ENCODE assay signal across 1 cellular context in the genomic region with DNA sequence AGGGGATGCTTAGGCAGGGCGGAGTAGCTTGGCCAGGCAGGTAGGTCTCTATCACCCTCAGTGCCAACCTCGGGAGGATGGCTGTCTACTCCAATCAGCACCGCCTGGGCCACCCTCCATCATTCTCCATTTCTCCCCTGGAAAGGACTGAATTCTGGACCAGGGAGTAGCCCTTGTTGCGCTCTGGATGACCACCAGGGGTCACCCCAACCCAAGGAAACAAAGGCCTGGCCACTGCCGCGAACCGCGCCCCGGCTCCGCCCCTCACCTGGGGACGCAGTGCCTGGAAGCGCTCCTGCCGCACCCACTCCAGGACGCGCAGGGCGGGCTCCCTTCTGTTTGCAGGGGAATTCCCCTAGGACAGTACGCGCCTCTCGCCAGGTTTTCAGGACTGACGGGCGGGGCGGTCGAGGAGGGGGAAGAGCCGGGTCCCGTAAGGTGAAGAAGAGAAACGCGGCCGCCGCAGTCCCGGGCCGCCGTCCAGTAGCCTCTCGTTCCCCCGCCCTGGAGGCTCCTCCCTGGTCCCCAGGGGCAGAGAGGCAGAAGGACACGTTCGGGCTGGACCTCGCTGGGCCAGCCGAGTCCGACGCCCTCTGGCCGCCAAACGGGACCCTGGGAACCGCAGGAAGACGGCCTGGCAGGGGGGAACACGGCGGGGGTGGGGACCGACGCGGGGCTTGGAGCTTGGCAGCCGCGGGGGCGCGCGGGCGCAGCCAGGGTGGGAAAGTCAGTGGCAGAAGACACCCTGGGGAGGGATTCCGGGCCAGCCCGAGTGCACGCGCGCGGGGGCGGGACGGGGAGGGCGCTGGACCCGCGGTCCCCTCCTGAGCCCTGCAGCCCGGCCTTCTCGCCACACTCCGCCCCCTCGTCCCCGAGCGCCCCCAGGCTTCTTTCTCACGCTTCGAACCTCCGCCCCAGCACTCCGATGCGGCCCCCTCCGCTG.
TF ChIP-seq lines count a peak whose summit lies in the region.

No MANE protein-coding gene starts in this region.

TF ChIP-seq in HepG2, 621 proteins besides CTCF, POLR2A, EP300 and RAD21 (continued from another document and continues in another):
- TF ChIP-seq, protein P1, sequence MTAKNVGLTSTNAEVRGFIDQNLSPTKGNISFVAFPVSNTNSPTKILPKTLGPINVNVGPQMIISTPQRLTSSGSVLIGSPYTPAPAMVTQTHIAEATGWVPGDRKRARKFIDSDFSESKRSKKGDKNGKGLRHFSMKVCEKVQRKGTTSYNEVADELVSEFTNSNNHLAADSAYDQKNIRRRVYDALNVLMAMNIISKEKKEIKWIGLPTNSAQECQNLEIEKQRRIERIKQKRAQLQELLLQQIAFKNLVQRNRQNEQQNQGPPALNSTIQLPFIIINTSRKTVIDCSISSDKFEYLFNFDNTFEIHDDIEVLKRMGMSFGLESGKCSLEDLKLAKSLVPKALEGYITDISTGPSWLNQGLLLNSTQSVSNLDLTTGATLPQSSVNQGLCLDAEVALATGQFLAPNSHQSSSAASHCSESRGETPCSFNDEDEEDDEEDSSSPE (CRISPR knock-in tag; IDR thresholded peaks at IDR 0.05) = no peak; the same call in 1 of the 2 replicates
- TF ChIP-seq ZIK1 (CRISPR knock-in tag; IDR thresholded peaks at IDR 0.05; ENCODE audit: borderline replicate concordance, low read depth) (0 out of 2 replicates have a peak, but pooled peaks have one; percentile 55), ZNF619 (CRISPR knock-in tag; IDR thresholded peaks at IDR 0.05) (peak; percentile 94), KDM5B (CRISPR knock-in tag; IDR thresholded peaks at IDR 0.05; ENCODE audit: borderline replicate concordance) (peak; percentile 74), MIER2 (CRISPR knock-in tag; IDR thresholded peaks at IDR 0.05) (peak; percentile 14; the same call in 1 of the 2 replicates), PBX3 (CRISPR knock-in tag; IDR thresholded peaks at IDR 0.05; ENCODE audit: borderline replicate concordance) (no peak), NCOA5 (CRISPR knock-in tag; IDR thresholded peaks at IDR 0.05) (no peak), ARHGAP35 (CRISPR knock-in tag; IDR thresholded peaks at IDR 0.05; ENCODE audit: borderline replicate concordance) (no peak; the same call in 1 of the 2 replicates), MTF2 (CRISPR knock-in tag; IDR thresholded peaks at IDR 0.05; ENCODE audit: borderline replicate concordance) (peak; percentile 95; the same call in 1 of the 2 replicates), ZFYVE20 (CRISPR knock-in tag; IDR thresholded peaks at IDR 0.05; ENCODE audit: borderline replicate concordance, low read depth) (no peak), SMAD3 (CRISPR knock-in tag; IDR thresholded peaks at IDR 0.05) (peak; percentile 47; the same call in 1 of the 2 replicates), SRY (CRISPR knock-in tag; IDR thresholded peaks at IDR 0.05) (0 out of 2 replicates have a peak, but pooled peaks have one; percentile 41), ZNF138 (CRISPR knock-in tag; IDR thresholded peaks at IDR 0.05; ENCODE audit: low read depth) (no peak), RFX3 (CRISPR knock-in tag; IDR thresholded peaks at IDR 0.05) (no peak), CHD2 (IDR thresholded peaks at IDR 0.05; ENCODE audit: low read depth, low read length) (no peak), ZNF460 (CRISPR knock-in tag; IDR thresholded peaks at IDR 0.05; ENCODE audit: borderline replicate concordance) (no peak), ZFP41 (CRISPR knock-in tag; IDR thresholded peaks at IDR 0.05; ENCODE audit: borderline replicate concordance) (no peak), PAX8 (CRISPR knock-in tag; IDR thresholded peaks at IDR 0.05; ENCODE audit: borderline replicate concordance) (no peak), ZNF280D (CRISPR knock-in tag; IDR thresholded peaks at IDR 0.05) (no peak), MAZ (IDR thresholded peaks at IDR 0.05; ENCODE audit: borderline replicate concordance, low read depth, low read length) (0 out of 2 replicates have a peak, but pooled peaks have one; percentile 26), MAZ (CRISPR knock-in tag; IDR thresholded peaks at IDR 0.05; ENCODE audit: low read depth) (no peak), CBX1 (IDR thresholded peaks at IDR 0.05; ENCODE audit: low read depth) (peak; percentile 51), MTA1 (CRISPR knock-in tag; IDR thresholded peaks at IDR 0.05; ENCODE audit: borderline replicate concordance) (no peak; the same call in 1 of the 2 replicates), AGO1 (IDR thresholded peaks at IDR 0.05; ENCODE audit: low read depth, low read length, poor library complexity, severe bottlenecking) (no peak), CAMTA2 (CRISPR knock-in tag; IDR thresholded peaks at IDR 0.05; ENCODE audit: borderline replicate concordance) (peak; percentile 88), ETV5 (CRISPR knock-in tag; IDR thresholded peaks at IDR 0.05; ENCODE audit: borderline replicate concordance) (0 out of 2 replicates have a peak, but pooled peaks have one; percentile 12), ATM (IDR thresholded peaks at IDR 0.05; ENCODE audit: borderline replicate concordance) (no peak), NR2F2 (IDR thresholded peaks at IDR 0.05; ENCODE audit: borderline replicate concordance, low read depth) (no peak), ZNF350 (CRISPR knock-in tag; IDR thresholded peaks at IDR 0.05; ENCODE audit: borderline replicate concordance, low read depth) (peak; percentile 66; the same call in 1 of the 2 replicates), ONECUT2 (CRISPR knock-in tag; IDR thresholded peaks at IDR 0.05) (no peak), LRRFIP1 (CRISPR knock-in tag; conservative IDR thresholded peaks at IDR 0.05) (no peak), IRF2 (CRISPR knock-in tag; IDR thresholded peaks at IDR 0.05) (0 out of 2 replicates have a peak, but pooled peaks have one; percentile 41), ZBTB1 (CRISPR knock-in tag; IDR thresholded peaks at IDR 0.05; ENCODE audit: borderline replicate concordance) (no peak), ZKSCAN5 (CRISPR knock-in tag; IDR thresholded peaks at IDR 0.05) (no peak), BCL6 (CRISPR knock-in tag; IDR thresholded peaks at IDR 0.05) (peak; percentile 17; the same call in 1 of the 2 replicates), ZNF670 (CRISPR knock-in tag; IDR thresholded peaks at IDR 0.05; ENCODE audit: borderline replicate concordance) (peak; percentile 48; the same call in 1 of the 2 replicates), NCOA2 (CRISPR knock-in tag; IDR thresholded peaks at IDR 0.05) (no peak), PLSCR1 (CRISPR knock-in tag; IDR thresholded peaks at IDR 0.05; ENCODE audit: borderline replicate concordance) (no peak), BATF2 (CRISPR knock-in tag; IDR thresholded peaks at IDR 0.05) (no peak), HES4 (CRISPR knock-in tag; IDR thresholded peaks at IDR 0.05; ENCODE audit: borderline replicate concordance) (no peak), MYC (CRISPR knock-in tag; IDR thresholded peaks at IDR 0.05; ENCODE audit: borderline replicate concordance) (no peak), DNMT1 (CRISPR knock-in tag; IDR thresholded peaks at IDR 0.05) (no peak), GTF3A (CRISPR knock-in tag; conservative IDR thresholded peaks at IDR 0.05) (0 out of 2 replicates have a peak, but pooled peaks have one; percentile 46), NR2C2 (CRISPR knock-in tag; IDR thresholded peaks at IDR 0.05; ENCODE audit: borderline replicate concordance) (0 out of 2 replicates have a peak, but pooled peaks have one; percentile 31)
- TF ChIP-seq, protein P2, sequence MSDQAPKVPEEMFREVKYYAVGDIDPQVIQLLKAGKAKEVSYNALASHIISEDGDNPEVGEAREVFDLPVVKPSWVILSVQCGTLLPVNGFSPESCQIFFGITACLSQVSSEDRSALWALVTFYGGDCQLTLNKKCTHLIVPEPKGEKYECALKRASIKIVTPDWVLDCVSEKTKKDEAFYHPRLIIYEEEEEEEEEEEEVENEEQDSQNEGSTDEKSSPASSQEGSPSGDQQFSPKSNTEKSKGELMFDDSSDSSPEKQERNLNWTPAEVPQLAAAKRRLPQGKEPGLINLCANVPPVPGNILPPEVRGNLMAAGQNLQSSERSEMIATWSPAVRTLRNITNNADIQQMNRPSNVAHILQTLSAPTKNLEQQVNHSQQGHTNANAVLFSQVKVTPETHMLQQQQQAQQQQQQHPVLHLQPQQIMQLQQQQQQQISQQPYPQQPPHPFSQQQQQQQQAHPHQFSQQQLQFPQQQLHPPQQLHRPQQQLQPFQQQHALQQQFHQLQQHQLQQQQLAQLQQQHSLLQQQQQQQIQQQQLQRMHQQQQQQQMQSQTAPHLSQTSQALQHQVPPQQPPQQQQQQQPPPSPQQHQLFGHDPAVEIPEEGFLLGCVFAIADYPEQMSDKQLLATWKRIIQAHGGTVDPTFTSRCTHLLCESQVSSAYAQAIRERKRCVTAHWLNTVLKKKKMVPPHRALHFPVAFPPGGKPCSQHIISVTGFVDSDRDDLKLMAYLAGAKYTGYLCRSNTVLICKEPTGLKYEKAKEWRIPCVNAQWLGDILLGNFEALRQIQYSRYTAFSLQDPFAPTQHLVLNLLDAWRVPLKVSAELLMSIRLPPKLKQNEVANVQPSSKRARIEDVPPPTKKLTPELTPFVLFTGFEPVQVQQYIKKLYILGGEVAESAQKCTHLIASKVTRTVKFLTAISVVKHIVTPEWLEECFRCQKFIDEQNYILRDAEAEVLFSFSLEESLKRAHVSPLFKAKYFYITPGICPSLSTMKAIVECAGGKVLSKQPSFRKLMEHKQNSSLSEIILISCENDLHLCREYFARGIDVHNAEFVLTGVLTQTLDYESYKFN (CRISPR knock-in tag; conservative IDR thresholded peaks at IDR 0.05) = 0 out of 2 replicates have a peak, but pooled peaks have one; percentile 36
- TF ChIP-seq, protein P3, sequence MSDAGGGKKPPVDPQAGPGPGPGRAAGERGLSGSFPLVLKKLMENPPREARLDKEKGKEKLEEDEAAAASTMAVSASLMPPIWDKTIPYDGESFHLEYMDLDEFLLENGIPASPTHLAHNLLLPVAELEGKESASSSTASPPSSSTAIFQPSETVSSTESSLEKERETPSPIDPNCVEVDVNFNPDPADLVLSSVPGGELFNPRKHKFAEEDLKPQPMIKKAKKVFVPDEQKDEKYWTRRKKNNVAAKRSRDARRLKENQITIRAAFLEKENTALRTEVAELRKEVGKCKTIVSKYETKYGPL (CRISPR knock-in tag; IDR thresholded peaks at IDR 0.05) = no peak
